27 cellular contexts compared by ENCODE assay signal in the genomic region with DNA sequence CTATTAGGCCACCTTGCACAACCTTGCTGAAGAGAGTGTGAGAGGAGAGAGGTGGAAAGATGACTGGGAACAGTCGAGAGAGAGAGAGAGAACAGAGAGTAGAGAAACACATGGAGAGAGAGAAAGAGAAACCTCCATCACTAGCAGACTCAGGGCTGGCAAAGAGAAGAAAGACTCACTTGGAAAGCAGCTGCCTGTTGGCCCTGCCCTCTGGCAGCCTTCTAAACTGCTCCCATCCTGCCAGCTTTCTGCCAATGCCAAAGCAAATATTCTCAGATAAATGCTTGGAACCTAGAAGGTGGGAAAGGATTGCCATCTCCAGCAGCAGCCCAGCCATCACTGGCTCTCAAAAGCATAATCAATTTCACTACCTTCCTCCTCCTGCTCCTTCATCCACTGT.
"Had no signal": no experiment of that assay in that cellular context is flagged by ENCODE, and none has a peak within 500 bp of the region (broad histone marks: within the 10 kb centered on the region; RNA-seq: fewer than 3 reads in every experiment).

No MANE protein-coding gene starts in this region.

- H3K27me3 Mint-ChIP-seq: activated CD4-positive, alpha-beta T cell treated with anti-CD3 and anti-CD28 coated beads, Interleukin-2, amount 10 ng/mL, durations not matched to agents 24 days and 14 days had no signal

- H3K4me1 Mint-ChIP-seq: activated CD4-positive, alpha-beta memory T cell treated with anti-CD3 and anti-CD28 coated beads, Interleukin-2, amount 10 ng/mL, durations not matched to agents 7 days and 5 days; activated CD4-positive, alpha-beta T cell treated with anti-CD3 and anti-CD28 coated beads for 36 hours; activated CD4-positive, alpha-beta T cell treated with anti-CD3 and anti-CD28 coated beads, Interleukin-2, amount 10 ng/mL, durations not matched to agents 24 days and 14 days had no signal

- H3K9me3 Mint-ChIP-seq: activated CD4-positive, alpha-beta T cell treated with anti-CD3 and anti-CD28 coated beads, Interleukin-2, amount 10 ng/mL, durations not matched to agents 24 days and 14 days had no signal

- H3K27ac ChIP-seq: brain microvascular endothelial cell, esophagus muscularis mucosa, foreskin keratinocyte, gastrocnemius medialis, heart left ventricle had no signal

- H3K27ac Mint-ChIP-seq: activated CD4-positive, alpha-beta memory T cell treated with anti-CD3 and anti-CD28 coated beads, Interleukin-2, amount 10 ng/mL, durations not matched to agents 7 days and 5 days; activated CD4-positive, alpha-beta T cell treated with anti-CD3 and anti-CD28 coated beads for 36 hours; activated CD4-positive, alpha-beta T cell treated with anti-CD3 and anti-CD28 coated beads, Interleukin-2, amount 10 ng/mL, durations not matched to agents 24 days and 14 days; activated naive CD8-positive, alpha-beta T cell; activated T-cell treated with anti-CD3 and anti-CD28 coated beads, Interleukin-2, amount 50 U/mL, for 24 hours; activated T-cell treated with anti-CD3 and anti-CD28 coated beads, Interleukin-2, amount 50 U/mL, for 72 hours; effector memory CD8-positive, alpha-beta T cell had no signal

- ATAC-seq: activated CD4-positive, alpha-beta T cell treated with anti-CD3 and anti-CD28 coated beads for 36 hours; activated T-cell treated with anti-CD3 and anti-CD28 coated beads, Interleukin-2, amount 50 U/mL, for 72 hours; effector memory CD8-positive, alpha-beta T cell; foreskin keratinocyte; gastrocnemius medialis; heart left ventricle had no signal

- H3K36me3 Mint-ChIP-seq: activated naive CD8-positive, alpha-beta T cell had no signal

- H3K4me3 Mint-ChIP-seq: activated CD4-positive, alpha-beta memory T cell treated with anti-CD3 and anti-CD28 coated beads, Interleukin-2, amount 10 ng/mL, durations not matched to agents 7 days and 5 days; activated CD4-positive, alpha-beta T cell treated with anti-CD3 and anti-CD28 coated beads for 36 hours; activated CD4-positive, alpha-beta T cell treated with anti-CD3 and anti-CD28 coated beads, Interleukin-2, amount 10 ng/mL, durations not matched to agents 24 days and 14 days; activated naive CD8-positive, alpha-beta T cell; activated T-cell treated with anti-CD3 and anti-CD28 coated beads, Interleukin-2, amount 50 U/mL, for 24 hours; activated T-cell treated with anti-CD3 and anti-CD28 coated beads, Interleukin-2, amount 50 U/mL, for 72 hours; effector memory CD8-positive, alpha-beta T cell had no signal

- DNase-seq: activated CD4-positive, alpha-beta memory T cell treated with anti-CD3 and anti-CD28 coated beads, Interleukin-2, amount 10 ng/mL, durations not matched to agents 7 days and 5 days; activated CD4-positive, alpha-beta T cell treated with anti-CD3 and anti-CD28 coated beads for 36 hours; activated CD4-positive, alpha-beta T cell treated with anti-CD3 and anti-CD28 coated beads, Interleukin-2, amount 10 ng/mL, durations not matched to agents 24 days and 14 days; activated CD4-positive, CD25-positive, alpha-beta regulatory T cell; activated CD4-positive, CD25-positive, alpha-beta regulatory T cell treated with anti-CD3 and anti-CD28 coated beads, Interleukin-2, amount 50 U/mL, for 72 hours; activated CD8-positive, alpha-beta memory T cell treated with anti-CD3 and anti-CD28 coated beads, Interleukin-2, amount 50 U/mL, for 48 hours; activated gamma-delta T cell; activated naive CD4-positive, alpha-beta T cell; activated naive CD4-positive, alpha-beta T cell treated with anti-CD3 and anti-CD28 coated beads, Interleukin-2, amount 50 U/mL, for 16 hours; activated T-cell treated with anti-CD3 and anti-CD28 coated beads for 4 hours; activated T-cell treated with anti-CD3 and anti-CD28 coated beads, Interleukin-2, amount 50 U/mL, for 24 hours; activated T-cell treated with anti-CD3 and anti-CD28 coated beads, Interleukin-2, amount 50 U/mL, for 72 hours; amniotic stem cell; anterior cingulate cortex; brain microvascular endothelial cell; cortex of kidney; dermis blood vessel endothelial cell; effector CD4-positive, alpha-beta T cell; effector memory CD8-positive, alpha-beta T cell; erythroblast; foreskin keratinocyte; gastrocnemius medialis; glutamatergic neuron; heart left ventricle; T-helper 2 cell had no signal
